ENCODE assay signal across 9 cellular contexts in the genomic region with DNA sequence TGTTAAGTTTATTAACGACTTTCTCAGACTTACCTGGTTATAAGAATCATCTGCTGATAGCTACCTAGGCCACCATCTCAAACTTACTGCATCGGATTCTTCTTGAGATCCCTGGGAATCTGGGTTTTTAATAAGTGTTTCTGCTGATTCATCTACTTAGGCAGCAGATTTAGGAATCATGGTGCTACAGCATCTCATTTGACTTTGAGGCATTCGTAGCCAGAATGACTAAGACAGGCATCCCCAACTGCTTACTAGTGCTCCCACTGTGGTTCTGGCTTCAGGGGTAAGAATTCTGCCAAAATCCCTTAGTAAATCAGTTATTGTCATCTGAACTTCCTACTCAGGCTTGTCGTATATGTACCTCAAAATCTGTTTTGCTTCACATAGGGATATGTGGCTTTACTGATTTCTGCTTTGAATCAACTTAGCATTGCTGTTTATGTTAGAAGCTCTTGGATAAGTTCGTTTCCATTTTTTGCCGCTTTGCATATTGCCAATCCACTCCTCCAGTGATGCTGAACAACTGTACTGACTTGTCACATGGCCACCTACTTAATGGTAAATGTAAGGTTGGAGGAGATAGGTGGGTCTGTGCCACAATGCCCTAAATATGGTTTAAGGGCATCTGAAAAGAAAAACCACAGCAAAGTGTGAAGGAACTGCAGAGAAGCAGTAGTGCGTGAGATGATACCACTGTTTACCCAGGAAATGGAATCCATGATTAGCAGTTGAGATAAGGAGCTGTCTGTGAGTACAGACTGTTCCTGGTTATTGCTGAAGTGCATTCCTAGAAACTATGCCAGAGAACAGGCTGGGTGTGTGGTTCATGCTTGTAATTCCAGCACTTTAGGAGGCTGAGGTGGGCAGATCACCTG.
A peak's percentile ranks its signal among the peaks of the same experiment; 100 is the strongest.
DNase-seq lines count a peak whose midpoint lies in the region; ATAC-seq and TF ChIP-seq lines count a peak whose summit lies in the region.
"Had no signal": no experiment of that assay in that cellular context is flagged by ENCODE, and none has a peak within 500 bp of the region (broad histone marks: within the 10 kb centered on the region; RNA-seq: fewer than 3 reads in every experiment).

No MANE protein-coding gene starts in this region.

- no peak overlapping the region for H3K9ac ChIP-seq in colonic mucosa (ENCODE audit: low read depth in 2 of 2, low read length in 2 of 2)

- DNase-seq in CD8-positive, alpha-beta T cell, result no peak
- peak; percentile 93 for DNase-seq in M059J (ENCODE audit: low read depth)
- no peak for DNase-seq in central memory CD8-positive, alpha-beta T cell (ENCODE audit: low spot score in 2 of 2)
- DNase-seq in naive thymus-derived CD8-positive, alpha-beta T cell, result peak in 2 of 10 donors; percentile 1 to 3
- DNase-seq in glutamatergic neuron, result no peak
- DNase-seq in colonic mucosa, result no peak
- DNase-seq in cerebellum (ENCODE audit: low spot score), result no peak
- DNase-seq: hippocampal formation had no signal

- H3K9me3 ChIP-seq in CD8-positive, alpha-beta T cell (ENCODE audit: low read length), result no peaks in the 10 kb centered on the region
- no peaks in the 10 kb centered on the region for H3K9me3 ChIP-seq in colonic mucosa

- ATAC-seq in CD8-positive, alpha-beta T cell, result peak; percentile 23
- ATAC-seq in central memory CD8-positive, alpha-beta T cell (replicated peaks; ENCODE audit: extremely low read depth, poor library complexity, severe bottlenecking), result no peak
- ATAC-seq in naive thymus-derived CD8-positive, alpha-beta T cell, result peak in 1 of 2 donors; percentile 27
- no peak for ATAC-seq in GM21447 (IDR thresholded peaks at IDR 0.05; ENCODE audit: unreplicated experiment)

- H3K27me3 Mint-ChIP-seq in CD8-positive, alpha-beta T cell (ENCODE audit: low read depth), result no peaks in the 10 kb centered on the region
- no peaks in the 10 kb centered on the region for H3K27me3 Mint-ChIP-seq in central memory CD8-positive, alpha-beta T cell
- H3K27me3 Mint-ChIP-seq in naive thymus-derived CD8-positive, alpha-beta T cell, result no peaks in the 10 kb centered on the region
- no peaks in the 10 kb centered on the region for H3K27me3 Mint-ChIP-seq in glutamatergic neuron (ENCODE audit: unreplicated experiment)

- peaks cover 32% of the 10 kb centered on the region for H3K36me3 Mint-ChIP-seq in CD8-positive, alpha-beta T cell
- H3K36me3 Mint-ChIP-seq in central memory CD8-positive, alpha-beta T cell (ENCODE audit: insufficient read depth), result peaks cover 21% of the 10 kb centered on the region
- peaks cover 0 to 41% (median 3%) of the 10 kb centered on the region in 3 donors for H3K36me3 Mint-ChIP-seq in naive thymus-derived CD8-positive, alpha-beta T cell
- no peaks in the 10 kb centered on the region for H3K36me3 Mint-ChIP-seq in glutamatergic neuron (ENCODE audit: unreplicated experiment)

- H3K27ac Mint-ChIP-seq in CD8-positive, alpha-beta T cell, result peak overlapping the region; percentile 52
- peak overlapping the region; percentile 19 for H3K27ac Mint-ChIP-seq in central memory CD8-positive, alpha-beta T cell (ENCODE audit: low read depth)
- H3K27ac Mint-ChIP-seq in naive thymus-derived CD8-positive, alpha-beta T cell, result peak overlapping the region in 7 of 10 donors; percentile 14 to 73 (median 52)
- H3K27ac Mint-ChIP-seq in glutamatergic neuron (ENCODE audit: unreplicated experiment), result no peak overlapping the region

- no peak overlapping the region for H3K27ac ChIP-seq in CD8-positive, alpha-beta T cell (ENCODE audit: low read depth, low read length)
- H3K27ac ChIP-seq in colonic mucosa, result no peak overlapping the region

- intact Hi-C loops in CD8-positive, alpha-beta T cell (cut with DNase I, micrococcal nuclease), result loop anchor here (5.0 to 10.0 kb wide), 5 partner anchors 128 to 580 kb away; a partner anchor contains a TSS
- intact Hi-C loops in colonic mucosa (cut with DNase I), result loop anchor here (5.0 kb wide), 1 partner anchor 298 kb away; no protein-coding TSS in a partner anchor

- TF ChIP-seq CTCF in CD8-positive, alpha-beta T cell (IDR thresholded peaks at IDR 0.05), result no peak
- TF ChIP-seq CTCF in glutamatergic neuron (IDR thresholded peaks at IDR 0.05; ENCODE audit: partially characterized antibody, unreplicated experiment), result no peak
- TF ChIP-seq CTCF in colonic mucosa (IDR thresholded peaks at IDR 0.05), result no peak

- H3K4me3 Mint-ChIP-seq in CD8-positive, alpha-beta T cell, result no peak overlapping the region
- no peak overlapping the region for H3K4me3 Mint-ChIP-seq in central memory CD8-positive, alpha-beta T cell
- no peak overlapping the region for H3K4me3 Mint-ChIP-seq in naive thymus-derived CD8-positive, alpha-beta T cell
- H3K4me3 Mint-ChIP-seq in glutamatergic neuron (ENCODE audit: unreplicated experiment), result no peak overlapping the region

- POLR2A ChIA-PET in CD8-positive, alpha-beta T cell (lab: Charles Lee), result interaction anchor here (0.6 kb wide), 1 partner anchor 149 kb away, joined by 3 read pairs; no protein-coding TSS in a partner anchor
- POLR2A ChIA-PET in naive thymus-derived CD8-positive, alpha-beta T cell (lab: Charles Lee), result interaction anchor here (0.7 kb wide), 1 partner anchor 252 kb away, joined by 3 read pairs; no protein-coding TSS in a partner anchor

- H3K4me3 ChIP-seq in CD8-positive, alpha-beta T cell (ENCODE audit: low read depth, low read length), result no peak overlapping the region
- H3K4me3 ChIP-seq in colonic mucosa, result no peak overlapping the region

- CTCF ChIA-PET in CD8-positive, alpha-beta T cell (lab: Charles Lee), result interaction anchor here (1.0 to 6.8 kb wide), 9 partner anchors 8 to 581 kb away, joined by 3 to 83 read pairs (median 4); no protein-coding TSS in a partner anchor

- H3K27me3 ChIP-seq in CD8-positive, alpha-beta T cell (ENCODE audit: insufficient read depth, low read length), result no peaks in the 10 kb centered on the region
- H3K27me3 ChIP-seq in colonic mucosa, result no peaks in the 10 kb centered on the region

- peaks cover 4% of the 10 kb centered on the region for H3K4me1 Mint-ChIP-seq in CD8-positive, alpha-beta T cell (ENCODE audit: low read depth)
- peaks cover 12% of the 10 kb centered on the region for H3K4me1 Mint-ChIP-seq in central memory CD8-positive, alpha-beta T cell
- peaks cover 7 to 12% (median 9%) of the 10 kb centered on the region in 4 donors for H3K4me1 Mint-ChIP-seq in naive thymus-derived CD8-positive, alpha-beta T cell
- H3K4me1 Mint-ChIP-seq in glutamatergic neuron (ENCODE audit: low read depth, unreplicated experiment), result no peaks in the 10 kb centered on the region

- no peaks in the 10 kb centered on the region for H3K4me1 ChIP-seq in CD8-positive, alpha-beta T cell (ENCODE audit: insufficient read depth, low read length)
- no peaks in the 10 kb centered on the region for H3K4me1 ChIP-seq in colonic mucosa

- H3K36me3 ChIP-seq in CD8-positive, alpha-beta T cell (ENCODE audit: insufficient read depth, low read length), result peaks cover 9% of the 10 kb centered on the region
- no peaks in the 10 kb centered on the region for H3K36me3 ChIP-seq in colonic mucosa

- H3K9me3 Mint-ChIP-seq in CD8-positive, alpha-beta T cell, result no peaks in the 10 kb centered on the region
- H3K9me3 Mint-ChIP-seq in central memory CD8-positive, alpha-beta T cell, result no peaks in the 10 kb centered on the region
- H3K9me3 Mint-ChIP-seq in naive thymus-derived CD8-positive, alpha-beta T cell, result no peaks in the 10 kb centered on the region
- peaks cover 1% of the 10 kb centered on the region for H3K9me3 Mint-ChIP-seq in glutamatergic neuron (ENCODE audit: unreplicated experiment)
